10 cellular contexts compared by ENCODE assay signal in genomic region chr5:124289122-124289521, GRCh38.
DNase-seq lines count a peak whose midpoint lies in the region; ATAC-seq and TF ChIP-seq lines count a peak whose summit lies in the region.
"Had no signal": no experiment of that assay in that cellular context is flagged by ENCODE, and none has a peak within 500 bp of the region (broad histone marks: within the 10 kb centered on the region; RNA-seq: fewer than 3 reads in every experiment).

No MANE protein-coding gene starts in this region.

- peak overlapping the region; percentile 78 to 83 (median 81) for H3K27ac ChIP-seq in body of pancreas
- H3K27ac ChIP-seq in left lung, result peak overlapping the region in 1 of 2 donors; percentile 14
- H3K27ac ChIP-seq in thoracic aorta, result no peak overlapping the region
- H3K27ac ChIP-seq: gastrocnemius medialis had no signal

- no peaks in the 10 kb centered on the region for H3K27me3 ChIP-seq in body of pancreas
- no peaks in the 10 kb centered on the region for H3K27me3 ChIP-seq in left lung
- no peaks in the 10 kb centered on the region for H3K27me3 ChIP-seq in thoracic aorta (replicated peaks; ENCODE audit: insufficient read depth)
- H3K27me3 ChIP-seq: gastrocnemius medialis had no signal

- H3K36me3 ChIP-seq in body of pancreas (replicated peaks in 1 of 2; ENCODE audit: insufficient read depth in 1 of 2, low read depth in 2 of 2), result no peaks in the 10 kb centered on the region
- H3K36me3 ChIP-seq in left lung, result no peaks in the 10 kb centered on the region
- H3K36me3 ChIP-seq in thoracic aorta, result no peaks in the 10 kb centered on the region
- H3K36me3 ChIP-seq: gastrocnemius medialis had no signal

- WGBS in body of pancreas, 2 donors, result 10 to 14% methylated on average over 4 of the region's 4 CpGs

- TF ChIP-seq CTCF in body of pancreas (IDR thresholded peaks at IDR 0.05) (no peak), left lung (IDR thresholded peaks at IDR 0.05) (no peak), thoracic aorta (IDR thresholded peaks at IDR 0.05) (no peak)

- no peaks in the 10 kb centered on the region for H3K9me3 ChIP-seq in body of pancreas
- H3K9me3 ChIP-seq in left lung, result no peaks in the 10 kb centered on the region
- H3K9me3 ChIP-seq in thoracic aorta, result no peaks in the 10 kb centered on the region
- H3K9me3 ChIP-seq: gastrocnemius medialis had no signal

- ATAC-seq in body of pancreas (peak; percentile 73), left lung (peak; percentile 86), thoracic aorta (ENCODE audit: insufficient number of reproducible peaks, low FRiP score, low read depth) (no peak), HG03039 (IDR thresholded peaks at IDR 0.05; ENCODE audit: unreplicated experiment) (no peak), HG03095 (IDR thresholded peaks at IDR 0.05; ENCODE audit: unreplicated experiment) (no peak)
- ATAC-seq: gastrocnemius medialis had no signal

- DNase-seq in NCI-H2171 treated with DMSO at 0.1 percent for 48 hours (lab: John Stamatoyannopoulos, UW) (peak; percentile 42), NCI-H2171 (lab: John Stamatoyannopoulos, UW) (no peak), body of pancreas (peak; percentile 82 to 91 (median 87)), left lung (peak in 1 of 2 donors; percentile 54), thoracic aorta (ENCODE audit: low spot score) (no peak)
- DNase-seq in stimulated activated CD4-positive, alpha-beta T cell treated with anti-CD3 and anti-CD28 coated beads, Interleukin-2, amount 100 ng/mL, for 48 hours, result no peak
- DNase-seq: gastrocnemius medialis, T-helper 9 cell had no signal

- intact Hi-C loops in body of pancreas (cut with DNase I) (no loop called here), left lung (cut with DNase I) (no loop called here)

- no peak for TF ChIP-seq POLR2A in body of pancreas (IDR thresholded peaks at IDR 0.05)

- H3K4me3 ChIP-seq in body of pancreas, result no peak overlapping the region
- H3K4me3 ChIP-seq in left lung, result no peak overlapping the region
- peak overlapping the region; percentile 3 for H3K4me3 ChIP-seq in thoracic aorta
- H3K4me3 ChIP-seq: gastrocnemius medialis had no signal

- H3K4me1 ChIP-seq in body of pancreas, result peaks cover 68% of the 10 kb centered on the region
- H3K4me1 ChIP-seq in left lung, result peaks cover 0 to 9% of the 10 kb centered on the region in 2 donors
- H3K4me1 ChIP-seq in thoracic aorta (ENCODE audit: control insufficient read depth in 1 of 2, low read depth in 2 of 2), result peaks cover 9 to 24% of the 10 kb centered on the region in 2 donors

Comparison
In these comparisons a context has a peak if more than half of its experiments do, and no peak if none do; other contexts are left out.
1. DNase-seq: peak in NCI-H2171 treated with DMSO at 0.1 percent for 48 hours (single experiment) and body of pancreas (4 of 4); none in NCI-H2171 (single experiment), thoracic aorta (single experiment) and stimulated activated CD4-positive, alpha-beta T cell treated with anti-CD3 and anti-CD28 coated beads, Interleukin-2, amount 100 ng/mL, for 48 hours (0 of 2).
2. ATAC-seq: peak in body of pancreas (single experiment) and left lung (single experiment); none in thoracic aorta (single experiment), HG03039 (single experiment) and HG03095 (single experiment).
3. H3K27ac ChIP-seq: peak in body of pancreas (4 of 4); none in thoracic aorta (0 of 2).